ENCODE assay signal across 14 cellular contexts in the genomic region with DNA sequence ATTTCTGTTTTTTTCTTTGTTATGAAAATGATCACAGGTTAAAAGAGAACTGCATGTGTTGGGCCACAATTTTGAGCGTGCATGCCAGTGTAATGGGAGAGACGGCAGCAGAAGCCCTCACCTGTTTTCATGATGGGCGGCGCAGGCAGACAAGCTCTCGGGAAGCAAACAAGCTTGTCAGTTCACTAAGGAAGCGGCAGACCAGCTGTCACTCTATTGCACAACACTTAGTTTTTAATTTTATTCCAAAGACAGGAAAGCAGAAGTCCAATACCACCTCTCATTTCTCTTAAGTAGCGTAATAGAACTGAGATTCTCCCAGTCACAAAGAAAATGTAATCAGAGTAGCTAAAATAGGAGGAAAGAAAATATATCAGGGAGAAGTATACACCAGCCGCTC.
DNase-seq lines count a peak whose midpoint lies in the region; ATAC-seq lines count a peak whose summit lies in the region.
"Had no signal": no experiment of that assay in that cellular context is flagged by ENCODE, and none has a peak within 500 bp of the region (broad histone marks: within the 10 kb centered on the region; RNA-seq: fewer than 3 reads in every experiment).

No MANE protein-coding gene starts in this region.

- H3K36me3 Mint-ChIP-seq in T-cell, result no peaks in the 10 kb centered on the region
- H3K36me3 Mint-ChIP-seq: activated naive CD8-positive, alpha-beta T cell treated with anti-CD3 and anti-CD28 coated beads for 36 hours had no signal

- no peak for ATAC-seq in GM19023 (IDR thresholded peaks at IDR 0.05; ENCODE audit: unreplicated experiment)
- ATAC-seq in T-cell (replicated peaks in 1 of 4), result no peak
- ATAC-seq: left lobe of liver had no signal

- POLR2A ChIA-PET in T-cell (lab: Charles Lee), result no interaction called here

- H3K4me1 Mint-ChIP-seq in T-cell, result peaks cover 0 to 5% (median 2%) of the 10 kb centered on the region in 3 donors
- H3K4me1 Mint-ChIP-seq: activated naive CD8-positive, alpha-beta T cell treated with anti-CD3 and anti-CD28 coated beads for 36 hours; central memory CD8-positive, alpha-beta T cell had no signal

- peak; percentile 83 to 89 for DNase-seq in Kasumi-1 (lab: John Stamatoyannopoulos, UW)
- peak; percentile 22 to 59 for DNase-seq in NCI-H2081 (lab: John Stamatoyannopoulos, UW)
- DNase-seq in SIG-M5 treated with dmso at 0.1 percent for 504 hours (lab: John Stamatoyannopoulos, UW; ENCODE audit: unreplicated experiment), result peak; percentile 80
- peak; percentile 8 for DNase-seq in putamen (ENCODE audit: low spot score)
- DNase-seq in foreskin melanocyte, result no peak
- DNase-seq in T-cell, result no peak
- DNase-seq: activated naive CD8-positive, alpha-beta T cell treated with anti-CD3 and anti-CD28 coated beads for 36 hours; NCI-H1048; RPMI8226; small intestine had no signal

- peaks cover 2 to 3% of the 10 kb centered on the region in 2 donors for H3K27me3 Mint-ChIP-seq in T-cell
- H3K27me3 Mint-ChIP-seq: activated naive CD8-positive, alpha-beta T cell treated with anti-CD3 and anti-CD28 coated beads for 36 hours had no signal

- no peak overlapping the region for H3K27ac Mint-ChIP-seq in T-cell
- H3K27ac Mint-ChIP-seq: activated naive CD8-positive, alpha-beta T cell treated with anti-CD3 and anti-CD28 coated beads for 36 hours had no signal

- H3K9me3 Mint-ChIP-seq in T-cell, result no peaks in the 10 kb centered on the region
- H3K9me3 Mint-ChIP-seq: activated naive CD8-positive, alpha-beta T cell treated with anti-CD3 and anti-CD28 coated beads for 36 hours; central memory CD8-positive, alpha-beta T cell; nephron had no signal

- CTCF ChIA-PET in T-cell (lab: Charles Lee), result interaction anchor here in 1 of 2 donors (0.6 kb wide), 1 partner anchor 98 kb away, joined by 4 read pairs; no protein-coding TSS in a partner anchor

- H3K4me3 Mint-ChIP-seq in T-cell, result no peak overlapping the region
- H3K4me3 Mint-ChIP-seq: activated naive CD8-positive, alpha-beta T cell treated with anti-CD3 and anti-CD28 coated beads for 36 hours; central memory CD8-positive, alpha-beta T cell; nephron had no signal

Comparison
In these comparisons a context has a peak if more than half of its experiments do, and no peak if none do; other contexts are left out.
1. DNase-seq: peak in Kasumi-1 (2 of 2), NCI-H2081 (2 of 2), SIG-M5 treated with dmso at 0.1 percent for 504 hours (single experiment) and putamen (single experiment); none in foreskin melanocyte (single experiment) and T-cell (0 of 34).